In the genomic region with DNA sequence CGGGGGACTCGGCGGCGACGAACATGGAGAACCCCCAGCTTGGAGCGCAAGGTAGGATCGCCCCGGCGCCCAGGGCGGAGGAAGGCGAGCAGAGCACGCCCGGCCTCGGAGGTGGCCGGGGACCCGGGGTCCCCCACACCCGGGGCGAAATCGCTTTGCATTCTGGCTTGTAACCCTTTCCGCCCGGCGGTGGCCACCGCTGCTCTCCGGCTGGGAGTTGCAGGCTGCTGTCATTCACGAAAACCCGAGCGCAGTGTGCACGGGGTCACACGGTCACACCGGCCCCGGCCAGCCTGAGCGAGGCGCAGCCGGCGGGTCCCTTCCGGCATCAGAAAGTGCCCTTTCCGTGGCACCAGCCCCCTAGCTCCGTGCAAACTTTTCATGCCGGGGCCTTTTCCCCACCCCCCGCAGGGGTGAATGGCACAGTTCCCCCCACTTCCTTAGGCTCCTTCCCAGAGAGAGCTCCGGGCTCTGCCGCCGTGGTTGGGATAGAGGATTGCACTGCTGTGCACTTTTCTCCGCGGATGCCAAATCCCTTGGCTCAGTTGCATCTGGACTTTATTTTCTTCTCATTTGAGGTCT, we compare ENCODE assay signal across 8 cellular contexts. TPM values are rescaled to one million over a fixed set of nuclear protein-coding genes. Genes with fewer than 3 reads are reported as not detected.
A peak's percentile ranks its signal among the peaks of the same experiment; 100 is the strongest.
DNase-seq lines count a peak whose midpoint lies in the region; ATAC-seq and TF ChIP-seq lines count a peak whose summit lies in the region.

No MANE protein-coding gene starts in this region.

- no peak for ATAC-seq in GM21717 (IDR thresholded peaks at IDR 0.05; ENCODE audit: unreplicated experiment)
- ATAC-seq in naive thymus-derived CD8-positive, alpha-beta T cell = no peak

- no peaks in the 10 kb centered on the region for H3K9me3 Mint-ChIP-seq in neural crest cell
- H3K9me3 Mint-ChIP-seq in naive thymus-derived CD8-positive, alpha-beta T cell = peaks cover 0 to under 1% (median 0%) of the 10 kb centered on the region in 9 donors

- no peaks in the 10 kb centered on the region for H3K79me2 ChIP-seq in fibroblast of lung (ENCODE audit: control insufficient read depth, insufficient read depth, low read length)

- H2AFZ ChIP-seq in fibroblast of lung (ENCODE audit: low read length) = no peak overlapping the region

- H3K4me3 ChIP-seq in BLaER1 (peak overlapping the region; percentile 62), HUES6 (ENCODE audit: low read depth, low read length) (peak overlapping the region; percentile 87), fibroblast of lung (replicated peaks in 1 of 4; ENCODE audit: control extremely low read depth in 1 of 4, insufficient read depth in 1 of 4, low read depth in 3 of 4, low read length in 4 of 4) (peak overlapping the region in 3 of 4 experiments; percentile 46 to 61 (median 51))

- H3K4me1 Mint-ChIP-seq in neural crest cell = peaks cover 57% of the 10 kb centered on the region
- H3K4me1 Mint-ChIP-seq in naive thymus-derived CD8-positive, alpha-beta T cell = peaks cover 0 to 8% (median 3%) of the 10 kb centered on the region in 4 donors

- H3K4me1 ChIP-seq in BLaER1 (peaks cover 25% of the 10 kb centered on the region), HUES6 (ENCODE audit: control insufficient read depth, insufficient read depth, low read length) (peaks cover 52% of the 10 kb centered on the region), fibroblast of lung (ENCODE audit: control insufficient read depth, extremely low read depth, insufficient read depth, low read length) (no peaks in the 10 kb centered on the region)

- H3K9me3 ChIP-seq in BLaER1 (no peaks in the 10 kb centered on the region), HUES6 (ENCODE audit: control insufficient read depth, insufficient read depth, low read depth, low read length) (no peaks in the 10 kb centered on the region), fibroblast of lung (ENCODE audit: control insufficient read depth, insufficient read depth, low read depth, low read length) (no peaks in the 10 kb centered on the region)

- peak overlapping the region; percentile 91 for H3K4me3 Mint-ChIP-seq in neural crest cell
- H3K4me3 Mint-ChIP-seq in naive thymus-derived CD8-positive, alpha-beta T cell = peak overlapping the region in 2 of 10 donors; percentile 2 to 28

- H3K27me3 Mint-ChIP-seq in neural crest cell (ENCODE audit: low read depth) = no peaks in the 10 kb centered on the region
- peaks cover 37 to 68% (median 50%) of the 10 kb centered on the region in 5 donors for H3K27me3 Mint-ChIP-seq in naive thymus-derived CD8-positive, alpha-beta T cell

- TF ChIP-seq CTCF in fibroblast of lung (conservative IDR thresholded peaks at IDR 0.05 in 1 of 2, IDR thresholded peaks at IDR 0.05 in 1 of 2; ENCODE audit: low read depth in 1 of 2, low read length in 2 of 2) = no peak
- peak; percentile 9 for TF ChIP-seq CTCF in neural crest cell (conservative IDR thresholded peaks at IDR 0.05)

- no peak overlapping the region for H3K27ac Mint-ChIP-seq in neural crest cell (ENCODE audit: unreplicated experiment)
- H3K27ac Mint-ChIP-seq in naive thymus-derived CD8-positive, alpha-beta T cell = no peak overlapping the region

- DNase-seq in fibroblast of lung (ENCODE audit: low read depth in 2 of 2) = no peak
- peak; percentile 45 for DNase-seq in neural crest cell (ENCODE audit: low read depth, low spot score)
- DNase-seq in dedifferentiated amniotic fluid mesenchymal stem cell (ENCODE audit: extremely low spot score) = no peak
- DNase-seq in naive thymus-derived CD8-positive, alpha-beta T cell = no peak
- no peak for DNase-seq in SHP77 (lab: John Stamatoyannopoulos, UW)

- H3K9ac ChIP-seq in BLaER1 = no peak overlapping the region
- H3K9ac ChIP-seq in HUES6 (ENCODE audit: low read length) = peak overlapping the region; percentile 77
- no peak overlapping the region for H3K9ac ChIP-seq in fibroblast of lung (ENCODE audit: insufficient read depth, low read length)

- H3K36me3 ChIP-seq in BLaER1 (no peaks in the 10 kb centered on the region), HUES6 (ENCODE audit: control insufficient read depth, insufficient read depth, low read length) (peaks cover 4% of the 10 kb centered on the region; the same call in 1 of the 2 replicates), fibroblast of lung (ENCODE audit: control insufficient read depth, insufficient read depth, low read length) (no peaks in the 10 kb centered on the region)

- H3K36me3 Mint-ChIP-seq in neural crest cell (ENCODE audit: low read depth) = no peaks in the 10 kb centered on the region
- no peaks in the 10 kb centered on the region for H3K36me3 Mint-ChIP-seq in naive thymus-derived CD8-positive, alpha-beta T cell

- no peak overlapping the region for H3K27ac ChIP-seq in BLaER1
- no peak overlapping the region for H3K27ac ChIP-seq in HUES6 (ENCODE audit: low read depth, low read length)
- no peak overlapping the region for H3K27ac ChIP-seq in fibroblast of lung (ENCODE audit: insufficient read depth, low read length)

- POLR2A ChIA-PET in naive thymus-derived CD8-positive, alpha-beta T cell (lab: Charles Lee) = no interaction called here

- H3K27me3 ChIP-seq in BLaER1 (peaks cover 57% of the 10 kb centered on the region), HUES6 (ENCODE audit: control insufficient read depth, insufficient read depth, low read length) (peaks cover 16% of the 10 kb centered on the region), fibroblast of lung (ENCODE audit: control insufficient read depth, insufficient read depth, low read length) (peaks cover 15% of the 10 kb centered on the region)

- H3K4me2 ChIP-seq in BLaER1 (peak overlapping the region; percentile 79), fibroblast of lung (ENCODE audit: extremely low read depth, insufficient read depth, low read length) (peak overlapping the region; percentile 82)

- H4K20me1 ChIP-seq in BLaER1 (peaks cover 16% of the 10 kb centered on the region; the same call in 1 of the 2 replicates), fibroblast of lung (ENCODE audit: control insufficient read depth, extremely low read depth, insufficient read depth, low read length) (no peaks in the 10 kb centered on the region)

RNA-seq across cellular contexts. Expression of gene KAZN, which starts 0.8 kb away (rescaled TPM):
- total RNA-seq in fibroblast of lung (4.6 and 5.0 TPM in 2 replicates), neural crest cell (10.7 and 11.6 TPM in 2 replicates)
- polyA plus RNA-seq in fibroblast of lung = 2.4 and 3.4 TPM in 2 replicates
- 7.6 and 12.8 TPM in 2 replicates for polyA plus RNA-seq in fibroblast of lung (2012)
- 5.8 and 11.6 TPM in 2 replicates for polyA minus RNA-seq in fibroblast of lung (ENCODE audit: low replicate concordance)
- under 1 TPM; 0.18 to 0.63 TPM for total RNA-seq in naive thymus-derived CD8-positive, alpha-beta T cell
- under 1 TPM in 2 of 3 donors, not detected in 1; 0.02 to 0.06 TPM for polyA plus RNA-seq in naive thymus-derived CD8-positive, alpha-beta T cell
